In the genomic region with DNA sequence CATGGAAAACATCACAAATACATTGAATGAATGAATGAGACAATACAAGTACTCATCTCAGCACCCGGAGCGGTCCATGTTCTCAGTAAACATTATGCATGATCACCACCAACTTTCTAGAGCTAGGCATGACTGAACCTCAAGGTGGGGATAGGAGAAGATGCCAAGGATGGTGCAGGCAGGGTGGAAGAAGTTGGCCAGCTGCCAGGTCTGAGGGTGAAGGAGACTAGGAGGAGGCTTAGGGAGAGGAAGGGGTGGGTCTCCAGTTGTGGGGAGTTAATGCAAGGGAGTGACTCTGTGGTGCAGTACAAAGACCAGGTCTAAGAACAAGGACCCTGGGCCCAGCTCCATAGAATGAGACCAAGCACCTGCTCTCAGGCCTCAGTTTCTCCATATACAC, we compare ENCODE assay signal across 24 cellular contexts.
DNase-seq lines count a peak whose midpoint lies in the region; ATAC-seq, FAIRE-seq and TF ChIP-seq lines count a peak whose summit lies in the region.
"Had no signal": no experiment of that assay in that cellular context is flagged by ENCODE, and none has a peak within 500 bp of the region (broad histone marks: within the 10 kb centered on the region; RNA-seq: fewer than 3 reads in every experiment).

No MANE protein-coding gene starts in this region.

- TF ChIP-seq EP300 in HepG2 (IDR thresholded peaks at IDR 0.05; ENCODE audit: low read depth in 2 of 2, low read length in 2 of 2): no peak
- TF ChIP-seq EP300 in HepG2 (CRISPR knock-in tag; IDR thresholded peaks at IDR 0.05; ENCODE audit: borderline replicate concordance): no peak
- TF ChIP-seq EP300 in K562 (IDR thresholded peaks at IDR 0.05; ENCODE audit: low read length): no peak

- BruUV-seq in HepG2 (replicated peaks; lab: Mats Ljungman, UMichigan) (no TSS peak), K562 (replicated peaks; lab: Mats Ljungman, UMichigan) (no TSS peak)

- no peak overlapping the region for H3K9ac ChIP-seq in HepG2 (ENCODE audit: insufficient read depth, low read depth, low read length)
- H3K9ac ChIP-seq in K562 (ENCODE audit: insufficient read depth in 1 of 2, low read depth in 2 of 2, low read length in 2 of 2): no peak overlapping the region
- H3K9ac ChIP-seq: BLaER1 treated with 17β-estradiol and CSF1 and Interleukin-3, amounts not matched to agents 10 nM and 100 nM had no signal

- no peaks in the 10 kb centered on the region for H3K9me1 ChIP-seq in K562 (ENCODE audit: control insufficient read depth, insufficient read depth, low read length)

- TF ChIP-seq CTCF in HepG2 (CRISPR knock-in tag; IDR thresholded peaks at IDR 0.05) (no peak), right lobe of liver (IDR thresholded peaks at IDR 0.05) (no peak), K562 (IDR thresholded peaks at IDR 0.05 in 2 of 3, conservative IDR thresholded peaks at IDR 0.05 in 1 of 3; ENCODE audit: insufficient read depth in 2 of 3, low read depth in 1 of 3, low read length in 3 of 3) (no peak), BE2C (IDR thresholded peaks at IDR 0.05; ENCODE audit: low read depth, low read length) (no peak)

- no peak overlapping the region for H3K4me3 ChIP-seq in HepG2 (replicated peaks in 1 of 3; ENCODE audit: insufficient read depth in 1 of 3, low read depth in 2 of 3, low read length in 3 of 3)
- no peak overlapping the region for H3K4me3 ChIP-seq in right lobe of liver
- H3K4me3 ChIP-seq in K562: no peak overlapping the region
- H3K4me3 ChIP-seq in BE2C (ENCODE audit: low read depth, low read length): no peak overlapping the region
- H3K4me3 ChIP-seq: BLaER1 treated with 17β-estradiol and CSF1 and Interleukin-3, amounts not matched to agents 10 nM and 100 nM; GM12878 had no signal

- H3K36me3 ChIP-seq in HepG2 (replicated peaks in 1 of 2; ENCODE audit: control insufficient read depth in 1 of 2, insufficient read depth in 2 of 2, low read length in 2 of 2): no peaks in the 10 kb centered on the region
- H3K36me3 ChIP-seq in right lobe of liver: no peaks in the 10 kb centered on the region
- no peaks in the 10 kb centered on the region for H3K36me3 ChIP-seq in K562 (ENCODE audit: control insufficient read depth, insufficient read depth, low read length)
- no peaks in the 10 kb centered on the region for H3K36me3 ChIP-seq in BE2C
- H3K36me3 ChIP-seq: BLaER1 treated with 17β-estradiol and CSF1 and Interleukin-3, amounts not matched to agents 10 nM and 100 nM had no signal

- intact Hi-C loops in HepG2 (cut with micrococcal nuclease; ENCODE audit: unreplicated experiment) (no loop called here), right lobe of liver (cut with DNase I) (no loop called here), K562 (cut with micrococcal nuclease) (no loop called here)

- H3K4me2 ChIP-seq in HepG2 (ENCODE audit: low read depth, low read length): no peak overlapping the region
- H3K4me2 ChIP-seq in K562 (ENCODE audit: insufficient read depth, low read length): no peak overlapping the region

- H3K4me1 ChIP-seq in HepG2 (ENCODE audit: insufficient read depth, low read length): no peaks in the 10 kb centered on the region
- no peaks in the 10 kb centered on the region for H3K4me1 ChIP-seq in right lobe of liver
- H3K4me1 ChIP-seq in K562 (replicated peaks in 1 of 2; ENCODE audit: control insufficient read depth in 2 of 2, insufficient read depth in 2 of 2, low read length in 2 of 2): no peaks in the 10 kb centered on the region
- H3K4me1 ChIP-seq in BE2C: no peaks in the 10 kb centered on the region
- H3K4me1 ChIP-seq: Caco-2 had no signal

- FAIRE-seq in HepG2 (lab: Jason Lieb, UNC) (no peak), K562 (lab: Jason Lieb, UNC) (peak; percentile 51), frontal cortex (lab: Jason Lieb, UNC) (no peak)
- FAIRE-seq: A204.1, D721Med, GM12878, GM12892, GM18507 had no signal

- H3K27me3 ChIP-seq in HepG2 (ENCODE audit: control insufficient read depth in 1 of 2, insufficient read depth in 2 of 2, low read length in 2 of 2) (no peaks in the 10 kb centered on the region), right lobe of liver (no peaks in the 10 kb centered on the region), K562 (ENCODE audit: control insufficient read depth in 2 of 2, insufficient read depth in 2 of 2, low read length in 2 of 2) (peaks cover 0 to 20% of the 10 kb centered on the region in 2 experiments; a peak in 2 of 5 replicates), BE2C (no peaks in the 10 kb centered on the region)
- H3K27me3 ChIP-seq: BLaER1 treated with 17β-estradiol and CSF1 and Interleukin-3, amounts not matched to agents 10 nM and 100 nM had no signal

- in situ Hi-C loops in HepG2 (cut with HindIII; ENCODE audit: extremely low pct_ligation_motif_present, low pct_unique_long_range_greater_than_20kb): no loop called here
- in situ Hi-C loops in K562 (cut with MboI): no loop called here

- H3K27ac ChIP-seq in HepG2 (ENCODE audit: extremely low read length, insufficient read depth, low read length) (no peak overlapping the region), right lobe of liver (no peak overlapping the region), K562 (ENCODE audit: extremely low read depth, low read depth, low read length) (no peak overlapping the region)
- H3K27ac ChIP-seq: BLaER1 treated with 17β-estradiol and CSF1 and Interleukin-3, amounts not matched to agents 10 nM and 100 nM; C4-2B had no signal

- TF ChIP-seq POLR2A in HepG2 (IDR thresholded peaks at IDR 0.05; ENCODE audit: insufficient read depth in 1 of 2, low read depth in 2 of 2, low read length in 2 of 2) (no peak), right lobe of liver (IDR thresholded peaks at IDR 0.05) (no peak), K562 (conservative IDR thresholded peaks at IDR 0.05) (no peak)

- POLR2A ChIA-PET in HepG2 (lab: Yijun Ruan, JAX): no interaction called here
- POLR2A ChIA-PET in K562 (lab: Yijun Ruan, JAX): interaction anchor here (0.7 kb wide), 2 partner anchors 249 to 1485 kb away, joined by 3 to 4 read pairs; no protein-coding TSS in a partner anchor

- TF ChIP-seq RAD21 in HepG2 (CRISPR knock-in tag; IDR thresholded peaks at IDR 0.05): no peak
- TF ChIP-seq RAD21 in K562 (CRISPR knock-in tag; conservative IDR thresholded peaks at IDR 0.05 in 1 of 2, IDR thresholded peaks at IDR 0.05 in 1 of 2): no peak

- CTCF ChIA-PET in HepG2 (lab: Yijun Ruan, JAX; ENCODE audit: low intra/inter-chr PET ratio, low total read pairs) (no interaction called here), K562 (lab: Yijun Ruan, JAX; ENCODE audit: low intra/inter-chr PET ratio) (no interaction called here)

- no peaks in the 10 kb centered on the region for H4K20me1 ChIP-seq in HepG2 (ENCODE audit: insufficient read depth, low read length)
- H4K20me1 ChIP-seq in K562 (replicated peaks; ENCODE audit: control insufficient read depth, insufficient read depth, low read length): no peaks in the 10 kb centered on the region
- H4K20me1 ChIP-seq: BLaER1 treated with 17β-estradiol and CSF1 and Interleukin-3, amounts not matched to agents 10 nM and 100 nM had no signal

- 58% methylated on average over 2 of the region's 2 CpGs for WGBS in HepG2 (ENCODE audit: low lambda C conversion rate)
- 88% methylated on average over 2 of the region's 2 CpGs for WGBS in right lobe of liver (ENCODE audit: insufficient coverage, low coverage, low lambda C conversion rate, missing lambda C conversion rate)
- 6% methylated on average over 2 of the region's 2 CpGs for WGBS in K562 (ENCODE audit: insufficient coverage, low coverage, missing lambda C conversion rate)

- H3K79me2 ChIP-seq in HepG2 (ENCODE audit: insufficient read depth, low read length): no peaks in the 10 kb centered on the region
- H3K79me2 ChIP-seq in K562 (ENCODE audit: control insufficient read depth, insufficient read depth, low read length): no peaks in the 10 kb centered on the region

- no peak overlapping the region for H2AFZ ChIP-seq in HepG2 (ENCODE audit: low read length)
- no peak overlapping the region for H2AFZ ChIP-seq in K562 (ENCODE audit: low read depth, low read length)

- DNase-seq in HepG2 (ENCODE audit: low spot score) (no peak), right lobe of liver (no peak), DMS79 treated with DMSO at 0.1 percent for 48 hours (lab: John Stamatoyannopoulos, UW) (peak; percentile 93), K562 (ENCODE audit: extremely low read depth in 1 of 4, low spot score in 3 of 4) (no peak), DMS153 (lab: John Stamatoyannopoulos, UW) (no peak), frontal cortex (ENCODE audit: low spot score in 2 of 2) (no peak), BE2C (no peak)
- DNase-seq: 8988T; ACHN; Caco-2; Calu3; CD4-positive, alpha-beta T cell; CD8-positive, alpha-beta T cell; DMS53; DND-41; EL; GDM1 had no signal

- H3K9me3 ChIP-seq in HepG2 (ENCODE audit: low read length) (peaks cover 16% of the 10 kb centered on the region), right lobe of liver (no peaks in the 10 kb centered on the region), K562 (replicated peaks; ENCODE audit: control insufficient read depth, insufficient read depth, low read depth, low read length) (no peaks in the 10 kb centered on the region), BE2C (no peaks in the 10 kb centered on the region)
- H3K9me3 ChIP-seq: Caco-2 had no signal

- ATAC-seq in HepG2: no peak
- ATAC-seq in right lobe of liver: no peak
- ATAC-seq in K562: no peak
- ATAC-seq: CD8-positive, alpha-beta T cell; GM12878 had no signal

TF ChIP-seq in HepG2, 621 proteins besides CTCF, POLR2A, EP300 and RAD21:
- TF ChIP-seq LCORL (IDR thresholded peaks at IDR 0.05) (peak; percentile 67; the same call in 1 of the 2 replicates), LCORL (CRISPR knock-in tag; IDR thresholded peaks at IDR 0.05) (no peak), SIN3B (IDR thresholded peaks at IDR 0.05; ENCODE audit: low read length) (no peak)
TF ChIP-seq in HepG2: peak in this region for 1.

TF ChIP-seq in K562, 482 proteins besides CTCF, POLR2A, EP300 and RAD21:
- TF ChIP-seq PHB2 (IDR thresholded peaks at IDR 0.05; ENCODE audit: low read depth) (no peak), NFIX (CRISPR knock-in tag; IDR thresholded peaks at IDR 0.05; ENCODE audit: low read depth) (peak; percentile 77), NFIC (IDR thresholded peaks at IDR 0.05) (peak; percentile 90)
